9 cellular contexts compared by ENCODE assay signal in genomic region chr12:131395971-131396573, GRCh38.
"Had no signal": no experiment of that assay in that cellular context is flagged by ENCODE, and none has a peak within 500 bp of the region (broad histone marks: within the 10 kb centered on the region; RNA-seq: fewer than 3 reads in every experiment).

No MANE protein-coding gene starts in this region.

- H3K4me3 ChIP-seq: GM23248 had no signal

- H3K4me1 Mint-ChIP-seq: H9 had no signal

- H3K27ac ChIP-seq: GM23248, HL-60 had no signal

- DNase-seq: GM23248, GOT3, H9, HCEC 1CT, HFFc6, IMR-90, KBM-7 had no signal

- H3K9ac ChIP-seq: GM23248 had no signal

- H2AFZ ChIP-seq: GM23248 had no signal

- H3K4me3 Mint-ChIP-seq: H9, HFFc6 had no signal

- H3K27ac Mint-ChIP-seq: H9, HFFc6 had no signal

- FAIRE-seq: H54 had no signal
